Comparison of ENCODE assay signal across 12 cellular contexts in genomic region chr21:27025708-27026107, GRCh38. TPM values are rescaled to one million over a fixed set of nuclear protein-coding genes. Genes with fewer than 3 reads are reported as not detected.
DNase-seq lines count a peak whose midpoint lies in the region; ATAC-seq, FAIRE-seq and TF ChIP-seq lines count a peak whose summit lies in the region.
"Not testable (repeated sequence)": the region's sequence is repeated elsewhere in the genome, so short reads cannot be mapped to it uniquely, and the experiment has no call there.
"Had no signal": no experiment of that assay in that cellular context is flagged by ENCODE, and none has a peak within 500 bp of the region (broad histone marks: within the 10 kb centered on the region; RNA-seq: fewer than 3 reads in every experiment).

No MANE protein-coding gene starts in this region.

- not testable (repeated sequence) for H3K79me1 ChIP-seq in H1 (ENCODE audit: low read depth, low read length)

- not testable (repeated sequence) for H3K23ac ChIP-seq in H1 (ENCODE audit: insufficient read length)

- DNase-seq in WTC11 (ENCODE audit: low spot score) (peak; percentile 50), H1 (ENCODE audit: low read depth in 1 of 2, low spot score in 2 of 2) (peak in 1 of 2 experiments; percentile 45)
- not testable (repeated sequence) for DNase-seq in mesothelial cell of epicardium (ENCODE audit: low spot score in 2 of 2, unreplicated experiment in 2 of 2); smooth muscle cell (lab: John Stamatoyannopoulos, UW; ENCODE audit: unreplicated experiment)

- not testable (repeated sequence) for H3K27me3 Mint-ChIP-seq in WTC11 (ENCODE audit: low read depth); mesothelial cell of epicardium (ENCODE audit: low read depth)

- not testable (repeated sequence) for H2BK20ac ChIP-seq in H1 (ENCODE audit: low read length)

- not testable (repeated sequence) for H2BK12ac ChIP-seq in H1 (ENCODE audit: low read depth, low read length)

- not testable (repeated sequence) for H3K27me3 ChIP-seq in HUES48 (ENCODE audit: control insufficient read depth, insufficient read depth, low read length); H1 (replicated peaks in 1 of 4; ENCODE audit: control insufficient read depth in 3 of 4, extremely low read depth in 1 of 4, insufficient read depth in 3 of 4, low read length in 3 of 4); iPS-18a (ENCODE audit: control insufficient read depth, insufficient read depth, low read length); smooth muscle cell (ENCODE audit: low read depth)

- not testable (repeated sequence) for H2BK15ac ChIP-seq in H1 (ENCODE audit: low read length)

- not testable (repeated sequence) for H3K23me2 ChIP-seq in H1 (ENCODE audit: low read depth, low read length)

- not testable (repeated sequence) for H3K18ac ChIP-seq in H1 (ENCODE audit: extremely low read depth, low read length)

- not testable (repeated sequence) for H4K91ac ChIP-seq in H1 (replicated peaks; ENCODE audit: insufficient read length, low read length)

- H3K56ac ChIP-seq in H1 (replicated peaks; ENCODE audit: insufficient read length, low read depth, low read length): not testable (repeated sequence)

- H4K5ac ChIP-seq in H1 (ENCODE audit: insufficient read length, low read depth, low read length): not testable (repeated sequence)

- not testable (repeated sequence) for H2AK5ac ChIP-seq in H1 (ENCODE audit: low read depth, low read length)

- CTCF ChIA-PET in WTC11 (lab: Charles Lee); H1 (lab: Charles Lee; ENCODE audit: partially characterized antibody): not testable (repeated sequence)

- POLR2A ChIA-PET in WTC11 (lab: Charles Lee); H1 (lab: Charles Lee; ENCODE audit: partially characterized antibody): not testable (repeated sequence)

- H2AFZ ChIP-seq in H1 (ENCODE audit: low read length): not testable (repeated sequence)
- H2AFZ ChIP-seq in smooth muscle cell (ENCODE audit: low read depth): peak overlapping the region; percentile 51

- H3K4me1 Mint-ChIP-seq in WTC11: peaks cover 36% of the 10 kb centered on the region
- H3K4me1 Mint-ChIP-seq in mesothelial cell of epicardium: peaks cover 35% of the 10 kb centered on the region

- H4K8ac ChIP-seq in H1 (ENCODE audit: extremely low read depth, insufficient read depth, low read length): not testable (repeated sequence)

- H3K9me3 Mint-ChIP-seq in WTC11, mesothelial cell of epicardium: not testable (repeated sequence)

- TF ChIP-seq CTCF in WTC11 (IDR thresholded peaks at IDR 0.05); H1 (IDR thresholded peaks at IDR 0.05; ENCODE audit: control extremely low read depth in 1 of 3, insufficient read depth in 1 of 3, low read depth in 1 of 3, low read length in 3 of 3); mesothelial cell of epicardium (IDR thresholded peaks at IDR 0.05; ENCODE audit: unreplicated experiment); smooth muscle cell (IDR thresholded peaks at IDR 0.05; ENCODE audit: borderline replicate concordance, insufficient read depth, poor library complexity, severe bottlenecking): not testable (repeated sequence)

- not testable (repeated sequence) for H2BK5ac ChIP-seq in H1 (ENCODE audit: low read depth, low read length)

- not testable (repeated sequence) for H3K36me3 Mint-ChIP-seq in WTC11, mesothelial cell of epicardium

- H3K4me1 ChIP-seq in ES-I3 (ENCODE audit: insufficient read depth, low read length) (peaks cover 18% of the 10 kb centered on the region), HUES48 (ENCODE audit: control insufficient read depth, insufficient read depth, low read length) (peaks cover 30% of the 10 kb centered on the region), iPS-18a (ENCODE audit: control insufficient read depth, low read depth, low read length) (peaks cover 24% of the 10 kb centered on the region)
- not testable (repeated sequence) for H3K4me1 ChIP-seq in H1 (replicated peaks in 1 of 4; ENCODE audit: control insufficient read depth in 3 of 4, insufficient read depth in 4 of 4, low read length in 3 of 4); smooth muscle cell (ENCODE audit: low read depth)

- H3K9me3 ChIP-seq in ES-I3 (ENCODE audit: control insufficient read depth, insufficient read depth, low read length); HUES48 (ENCODE audit: control insufficient read depth, insufficient read depth, low read length); H1 (ENCODE audit: insufficient read depth in 2 of 2, low read depth in 1 of 2, low read length in 1 of 2); iPS-18a (ENCODE audit: control insufficient read depth, low read depth, low read length); smooth muscle cell (replicated peaks; ENCODE audit: low read depth): not testable (repeated sequence)

- not testable (repeated sequence) for H4K20me1 ChIP-seq in H1 (replicated peaks in 1 of 2; ENCODE audit: control insufficient read depth in 1 of 2, insufficient read depth in 2 of 2, low read length in 2 of 2); smooth muscle cell (ENCODE audit: low read depth)

- H3K9ac ChIP-seq in ES-I3 (ENCODE audit: low read depth, low read length): peak overlapping the region; percentile 30; the same call in 1 of the 2 replicates
- not testable (repeated sequence) for H3K9ac ChIP-seq in HUES48 (ENCODE audit: low read depth, low read length); H1 (replicated peaks in 1 of 4; ENCODE audit: extremely low read depth in 1 of 4, low read depth in 3 of 4, low read length in 3 of 4); iPS-18a (ENCODE audit: low read length); smooth muscle cell (ENCODE audit: low read depth)

- peak overlapping the region; percentile 57 for H3K27ac Mint-ChIP-seq in WTC11
- not testable (repeated sequence) for H3K27ac Mint-ChIP-seq in mesothelial cell of epicardium

- H3K4ac ChIP-seq in H1 (replicated peaks; ENCODE audit: insufficient read length, low read depth, low read length): not testable (repeated sequence)

- not testable (repeated sequence) for H3K36me3 ChIP-seq in ES-I3 (ENCODE audit: insufficient read depth, low read length); HUES48 (ENCODE audit: control insufficient read depth, insufficient read depth, low read length); H1 (ENCODE audit: control insufficient read depth in 2 of 4, insufficient read depth in 4 of 4, low read length in 3 of 4); iPS-18a (ENCODE audit: control insufficient read depth, low read depth, low read length); smooth muscle cell (ENCODE audit: low read depth)

- not testable (repeated sequence) for TF ChIP-seq POLR2A in H1 (IDR thresholded peaks at IDR 0.05; ENCODE audit: control extremely low read depth in 1 of 2, low read depth in 2 of 2, low read length in 2 of 2)

- not testable (repeated sequence) for FAIRE-seq in H1 (lab: Jason Lieb, UNC)

- WGBS in H1 (ENCODE audit: extremely low coverage in 1 of 2, insufficient coverage in 1 of 2, insufficient read length in 1 of 2, insufficient replicate concordance in 2 of 2, low coverage in 1 of 2, low lambda C conversion rate in 2 of 2, missing lambda C conversion rate in 1 of 2), 2 experiments: 13% methylated on average over 10 of the region's 10 CpGs; no CpG with 5 or more reads in 1 of the 2 experiments
- WGBS in smooth muscle cell (ENCODE audit: low lambda C conversion rate): 21% methylated on average over 10 of the region's 10 CpGs

- ATAC-seq in WTC11: not testable (repeated sequence)

- H3K4me2 ChIP-seq in H1 (ENCODE audit: insufficient read depth in 1 of 2, low read depth in 2 of 2, low read length in 2 of 2): peak overlapping the region; percentile 42 to 43; a peak in 2 of 4 replicates
- H3K4me2 ChIP-seq in smooth muscle cell: not testable (repeated sequence)

- H2BK120ac ChIP-seq in H1 (replicated peaks; ENCODE audit: low read depth, low read length): not testable (repeated sequence)

- not testable (repeated sequence) for H3F3A ChIP-seq in smooth muscle cell (ENCODE audit: low read depth)

- not testable (repeated sequence) for TF ChIP-seq EP300 in H1 (IDR thresholded peaks at IDR 0.05; ENCODE audit: borderline replicate concordance in 1 of 2, low read depth in 2 of 2, low read length in 2 of 2)

- H3K79me2 ChIP-seq in H1 (ENCODE audit: control insufficient read depth in 1 of 2, insufficient read depth in 2 of 2, low read length in 2 of 2); smooth muscle cell (ENCODE audit: low read depth): not testable (repeated sequence)

- H3K4me3 Mint-ChIP-seq in WTC11 (peak overlapping the region; percentile 51), mesothelial cell of epicardium (peak overlapping the region; percentile 0)

- H3K4me3 ChIP-seq in HUES48 (ENCODE audit: low read depth, low read length) (peak overlapping the region; percentile 50), H1 (ENCODE audit: extremely low read depth in 1 of 4, insufficient read depth in 2 of 4, low read depth in 3 of 4, low read length in 4 of 4) (peak overlapping the region in 1 of 4 experiments; percentile 21; a peak in 1 of 8 replicates), iPS-18a (ENCODE audit: low read length) (peak overlapping the region; percentile 25)
- not testable (repeated sequence) for H3K4me3 ChIP-seq in smooth muscle cell

- H3K27ac ChIP-seq in HUES48 (ENCODE audit: low read depth, low read length): peak overlapping the region; percentile 89
- H3K27ac ChIP-seq in H1 (ENCODE audit: low read depth, low read length); iPS-18a (ENCODE audit: low read length): not testable (repeated sequence)
- H3K27ac ChIP-seq in smooth muscle cell (ENCODE audit: low read depth): peak overlapping the region; percentile 42

- H3K14ac ChIP-seq in H1 (ENCODE audit: insufficient read length): not testable (repeated sequence)

- TF ChIP-seq RAD21 in H1 (IDR thresholded peaks at IDR 0.05 in 1 of 2, conservative IDR thresholded peaks at IDR 0.05 in 1 of 2; ENCODE audit: low read depth in 2 of 2, low read length in 2 of 2): not testable (repeated sequence)

RNA-seq across cellular contexts. Expression of gene ADAMTS5, which starts 58.8 kb away (rescaled TPM):
- total RNA-seq in WTC11 (2021) (0.57 to 1.6 TPM (median 0.64 TPM) in 3 replicates), mesothelial cell of epicardium (3.7 to 4.9 TPM (median 4.4 TPM) in 3 replicates), smooth muscle cell (15.5 and 18.4 TPM in 2 replicates)
- 0.82 and 1.1 TPM in 2 replicates for total RNA-seq in H1 (2021; fragmentation: NEBNext Ultra II Directional; extraction: Animal tissue kit (Norgen Biotek cat#: 25700))
- polyA plus RNA-seq in H1 (2011; rRNA removed) (0.14 and 0.20 TPM in 2 replicates), smooth muscle cell (6.5 and 7.6 TPM in 2 replicates)
- 0.23 TPM for polyA plus RNA-seq in H1 (2011; cell fraction: cytosol; rRNA removed)
- 0.30 TPM for polyA plus RNA-seq in H1 (2011; cell fraction: nucleus; rRNA removed)
- polyA plus RNA-seq in H1 (2012, experiment 1 of 2): 0.14 to 0.31 TPM (median 0.20 TPM) in 4 replicates
- 0.05 TPM for polyA plus RNA-seq in H1 (2012, experiment 2 of 2)
- 0.73 TPM for polyA plus RNA-seq in H1 (2013, experiment 1 of 2)
- polyA plus RNA-seq in H1 (2013, experiment 2 of 2): 0.88 TPM
- polyA minus RNA-seq in H1 (2011; rRNA and poly(A)+ RNA removed): 0.38 and 0.76 TPM in 2 replicates
- 0.44 TPM for polyA minus RNA-seq in H1 (2011; cell fraction: cytosol; rRNA and poly(A)+ RNA removed)
- 1.2 TPM for polyA minus RNA-seq in H1 (2011; cell fraction: nucleus; rRNA and poly(A)+ RNA removed)
- total RNA-seq: B cell; Caco-2; CD4-positive, CD25-positive, alpha-beta regulatory T cell; CD8-positive, alpha-beta T cell; GM12878 had no signal
- polyA plus RNA-seq: CD4-positive, CD25-positive, alpha-beta regulatory T cell; GM12878 had no signal
